8 cellular contexts compared by ENCODE assay signal in genomic region chr1:26035959-26036755, GRCh38.
DNase-seq lines count a peak whose midpoint lies in the region; ATAC-seq and TF ChIP-seq lines count a peak whose summit lies in the region.

No MANE protein-coding gene starts in this region.

- ATAC-seq in HG02852 (IDR thresholded peaks at IDR 0.05; ENCODE audit: unreplicated experiment), result peak; percentile 60

- peak; percentile 93 for TF ChIP-seq CTCF in choroid plexus epithelial cell (conservative IDR thresholded peaks at IDR 0.05; ENCODE audit: low read depth, low read length)

- peak overlapping the region; percentile 78 for H3K4me3 ChIP-seq in choroid plexus epithelial cell (ENCODE audit: low read depth, low read length)

- DNase-seq in SHP77 (lab: John Stamatoyannopoulos, UW) (peak; percentile 40 to 67), SHP77 treated with DMSO at 0.1 percent for 48 hours (lab: John Stamatoyannopoulos, UW) (no peak), NCI-H1930 (lab: John Stamatoyannopoulos, UW) (peak; percentile 50 to 71), choroid plexus epithelial cell (ENCODE audit: low read depth) (peak; percentile 67), kidney tubule cell (ENCODE audit: low spot score) (peak; percentile 84)
- peak; percentile 65 to 74 for DNase-seq in activated CD4-positive, alpha-beta T cell treated with anti-CD3 and anti-CD28 coated beads for 24 hours (ENCODE audit: low read depth in 2 of 2)
- peak; percentile 28 to 71 for DNase-seq in stimulated activated CD4-positive, alpha-beta T cell treated with anti-CD3 and anti-CD28 coated beads, Interleukin-15, amount 100 ng/mL, for 48 hours (ENCODE audit: low read depth in 2 of 2)
